ENCODE assay signal across 27 cellular contexts in genomic region chr18:1232867-1233266, GRCh38.
"Had no signal": no experiment of that assay in that cellular context is flagged by ENCODE, and none has a peak within 500 bp of the region (broad histone marks: within the 10 kb centered on the region; RNA-seq: fewer than 3 reads in every experiment).

No MANE protein-coding gene starts in this region.

- H3K27ac ChIP-seq: colonic mucosa, coronary artery, dorsolateral prefrontal cortex, epithelial cell of prostate, esophagus muscularis mucosa, esophagus squamous epithelium, foreskin keratinocyte, gastrocnemius medialis, gastroesophageal sphincter, heart right ventricle had no signal

- H3K27me3 ChIP-seq: colonic mucosa, dorsolateral prefrontal cortex, esophagus muscularis mucosa, esophagus squamous epithelium, foreskin keratinocyte, gastrocnemius medialis, gastroesophageal sphincter, heart right ventricle had no signal

- H3K36me3 ChIP-seq: colonic mucosa, esophagus muscularis mucosa, esophagus squamous epithelium, gastrocnemius medialis, gastroesophageal sphincter, heart right ventricle had no signal

- H3K4me3 ChIP-seq: colonic mucosa, coronary artery, dorsolateral prefrontal cortex, esophagus muscularis mucosa, esophagus squamous epithelium, gastrocnemius medialis, gastroesophageal sphincter, heart right ventricle had no signal

- H3K4me1 ChIP-seq: colonic mucosa, esophagus muscularis mucosa, esophagus squamous epithelium, foreskin keratinocyte, gastrocnemius medialis, gastroesophageal sphincter, heart right ventricle had no signal

- DNase-seq: colonic mucosa; cortex of kidney; dermis blood vessel endothelial cell; dorsolateral prefrontal cortex; effector CD4-positive, alpha-beta T cell; effector CD8-positive, alpha-beta T cell; effector memory CD4-positive, alpha-beta T cell; effector memory CD8-positive, alpha-beta T cell; endodermal cell; erythroblast; esophagus squamous epithelium; foreskin fibroblast; foreskin keratinocyte; foreskin melanocyte; gastrocnemius medialis; glutamatergic neuron; head of caudate nucleus; heart right ventricle had no signal

- FAIRE-seq: colon, endometrium, endothelial cell of umbilical vein, frontal cortex had no signal

- ATAC-seq: effector memory CD8-positive, alpha-beta T cell; esophagus mucosa; foreskin keratinocyte; gastrocnemius medialis; gastroesophageal sphincter; heart right ventricle had no signal

- H3K9me3 ChIP-seq: colonic mucosa, gastrocnemius medialis had no signal
